In the genomic region with DNA sequence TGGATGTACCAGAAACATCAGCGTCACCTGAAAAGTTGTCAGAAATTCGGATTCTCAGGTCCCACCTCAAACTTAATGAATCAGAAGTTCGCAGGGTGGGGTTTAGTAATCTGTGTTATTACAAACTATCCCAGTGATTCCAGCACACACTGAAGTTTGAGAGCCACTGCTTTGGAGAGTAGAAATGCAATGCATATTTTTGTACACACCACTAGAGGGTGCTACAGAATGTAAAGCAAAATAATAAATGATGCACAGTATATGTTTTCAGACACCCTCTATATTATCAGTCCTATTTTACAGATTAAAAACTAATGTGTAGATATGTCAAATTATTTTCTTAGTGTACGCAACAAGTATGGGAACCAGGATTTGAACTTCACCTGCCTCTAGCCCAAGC, we compare ENCODE assay signal across 8 cellular contexts. TPM values are rescaled to one million over a fixed set of nuclear protein-coding genes. Genes with fewer than 3 reads are reported as not detected.
DNase-seq lines count a peak whose midpoint lies in the region; ATAC-seq, FAIRE-seq and TF ChIP-seq lines count a peak whose summit lies in the region.

No MANE protein-coding gene starts in this region.

- H3K36me3 ChIP-seq in heart left ventricle = peaks cover 0 to 12% (median 3%) of the 10 kb centered on the region in 9 donors
- peaks cover 13% of the 10 kb centered on the region for H3K36me3 ChIP-seq in K562 (ENCODE audit: control insufficient read depth, insufficient read depth, low read length)
- H3K36me3 ChIP-seq in right lobe of liver = peaks cover 0 to 12% (median 4%) of the 10 kb centered on the region in 4 donors

- CTCF ChIA-PET in K562 (lab: Yijun Ruan, JAX; ENCODE audit: low intra/inter-chr PET ratio) = interaction anchor here (0.8 to 1.1 kb wide), 2 partner anchors 128 to 447 kb away, joined by 3 to 5 read pairs; no protein-coding TSS in a partner anchor

- DNase-seq in heart left ventricle = no peak
- DNase-seq in Right ventricle myocardium inferior (ENCODE audit: missing footprints) = no peak
- peak; percentile 26 for DNase-seq in NCI-H2081 treated with DMSO at 0.1 percent for 48 hours (lab: John Stamatoyannopoulos, UW)
- peak in 2 of 4 experiments; percentile 11 to 25 for DNase-seq in K562 (ENCODE audit: extremely low read depth in 1 of 4, low spot score in 3 of 4)
- no peak for DNase-seq in right lobe of liver
- no peak for DNase-seq in mesenteric fat pad (ENCODE audit: low spot score)

- in situ Hi-C loops in K562 (cut with MboI) = no loop called here

- POLR2A ChIA-PET in K562 (lab: Yijun Ruan, JAX) = no interaction called here

- TF ChIP-seq POLR2A in heart left ventricle (IDR thresholded peaks at IDR 0.05) (no peak), K562 (conservative IDR thresholded peaks at IDR 0.05) (no peak), right lobe of liver (IDR thresholded peaks at IDR 0.05) (no peak)

- no peak for TF ChIP-seq EP300 in K562 (IDR thresholded peaks at IDR 0.05; ENCODE audit: low read length)

- H3K4me1 ChIP-seq in heart left ventricle (peaks cover 0 to 25% (median 2%) of the 10 kb centered on the region in 12 donors), K562 (replicated peaks in 1 of 2; ENCODE audit: control insufficient read depth in 2 of 2, insufficient read depth in 2 of 2, low read length in 2 of 2) (peaks cover 0 to 4% of the 10 kb centered on the region in 2 experiments; a peak in 3 of 5 replicates), right lobe of liver (peaks cover 0 to 14% (median 0%) of the 10 kb centered on the region in 4 donors)

- peak; percentile 64 for FAIRE-seq in K562 (lab: Jason Lieb, UNC)

- peak in 1 of 2 experiments; percentile 29; a peak in 2 of 4 replicates for TF ChIP-seq RAD21 in K562 (CRISPR knock-in tag; conservative IDR thresholded peaks at IDR 0.05 in 1 of 2, IDR thresholded peaks at IDR 0.05 in 1 of 2)

- H2AFZ ChIP-seq in K562 (ENCODE audit: low read depth, low read length) = no peak overlapping the region

- intact Hi-C loops in heart left ventricle (cut with DNase I) = loop anchor here in 7 of 10 donors (1.0 to 10.0 kb wide), 11 partner anchors 54 to 476 kb away; partner anchors contain the start of genes FAM199X (in 2 of the 7), TCEAL4 (in 2 of the 7), SLC25A53 (in 1 of the 7) and TCEAL1 (in 1 of the 7)
- intact Hi-C loops in Right ventricle myocardium inferior (cut with DNase I) = loop anchor here (2.0 to 5.0 kb wide), 2 partner anchors 62 to 128 kb away; partner anchors contain the start of gene TCEAL1
- intact Hi-C loops in K562 (cut with micrococcal nuclease) = loop anchor here (1.0 to 10.0 kb wide), 3 partner anchors 128 to 476 kb away; partner anchors contain the start of gene FAM199X
- intact Hi-C loops in right lobe of liver (cut with DNase I) = no loop called here

- H3K27me3 ChIP-seq in heart left ventricle = peaks cover 0 to 10% (median 0%) of the 10 kb centered on the region in 9 donors
- no peaks in the 10 kb centered on the region for H3K27me3 ChIP-seq in K562 (ENCODE audit: control insufficient read depth in 2 of 2, insufficient read depth in 2 of 2, low read length in 2 of 2)
- H3K27me3 ChIP-seq in right lobe of liver = no peaks in the 10 kb centered on the region

- no peaks in the 10 kb centered on the region; the same call in 1 of the 2 replicates for H4K20me1 ChIP-seq in K562 (replicated peaks; ENCODE audit: control insufficient read depth, insufficient read depth, low read length)

- peaks cover 27% of the 10 kb centered on the region for H3K79me2 ChIP-seq in K562 (ENCODE audit: control insufficient read depth, insufficient read depth, low read length)

- H3K4me3 ChIP-seq in heart left ventricle (no peak overlapping the region), K562 (no peak overlapping the region), right lobe of liver (no peak overlapping the region)

- H3K4me2 ChIP-seq in K562 (ENCODE audit: insufficient read depth, low read length) = no peak overlapping the region

- H3K27ac ChIP-seq in heart left ventricle (peak overlapping the region in 3 of 12 donors; percentile 92 to 99 (median 92)), K562 (ENCODE audit: extremely low read depth, low read depth, low read length) (no peak overlapping the region), right lobe of liver (no peak overlapping the region)

- peak; percentile 49 to 70 (median 62) for TF ChIP-seq CTCF in heart left ventricle (IDR thresholded peaks at IDR 0.05)
- peak; percentile 35 to 60 (median 59); a peak in 5 of 6 replicates for TF ChIP-seq CTCF in K562 (IDR thresholded peaks at IDR 0.05 in 2 of 3, conservative IDR thresholded peaks at IDR 0.05 in 1 of 3; ENCODE audit: insufficient read depth in 2 of 3, low read depth in 1 of 3, low read length in 3 of 3)
- peak; percentile 58 to 72 (median 69) for TF ChIP-seq CTCF in right lobe of liver (IDR thresholded peaks at IDR 0.05)

- BruUV-seq in K562 (replicated peaks; lab: Mats Ljungman, UMichigan) = no TSS peak

- no peaks in the 10 kb centered on the region for H3K9me1 ChIP-seq in K562 (ENCODE audit: control insufficient read depth, insufficient read depth, low read length)

- H3K9me3 ChIP-seq in heart left ventricle (no peaks in the 10 kb centered on the region), K562 (replicated peaks; ENCODE audit: control insufficient read depth, insufficient read depth, low read depth, low read length) (no peaks in the 10 kb centered on the region), right lobe of liver (no peaks in the 10 kb centered on the region)

- 33 to 39% (median 37%) methylated on average over 4 of the region's 4 CpGs for WGBS in heart left ventricle, 4 donors
- WGBS in K562 (ENCODE audit: insufficient coverage, low coverage, missing lambda C conversion rate) = 18% methylated on average over 4 of the region's 4 CpGs
- WGBS in right lobe of liver (ENCODE audit: insufficient coverage, low coverage, low lambda C conversion rate, missing lambda C conversion rate) = 28% methylated on average over 4 of the region's 4 CpGs

- ATAC-seq in heart left ventricle = no peak
- no peak for ATAC-seq in Right ventricle myocardium inferior
- no peak for ATAC-seq in K562
- ATAC-seq in right lobe of liver = no peak
- ATAC-seq in HG02885 (IDR thresholded peaks at IDR 0.05; ENCODE audit: poor library complexity, unreplicated experiment) = no peak
- ATAC-seq in GM18870 (IDR thresholded peaks at IDR 0.05; ENCODE audit: unreplicated experiment) = no peak

- no peak overlapping the region for H3K9ac ChIP-seq in K562 (ENCODE audit: insufficient read depth in 1 of 2, low read depth in 2 of 2, low read length in 2 of 2)

TF ChIP-seq in K562, 482 proteins besides CTCF, POLR2A, EP300 and RAD21 (continues in another document):
- TF ChIP-seq FOSL1 (tag; conservative IDR thresholded peaks at IDR 0.05) (no peak), ZBED1 (IDR thresholded peaks at IDR 0.05) (no peak), SAFB2 (IDR thresholded peaks at IDR 0.05; ENCODE audit: borderline replicate concordance, low read depth, low read length, severe bottlenecking) (no peak), HDAC2 (IDR thresholded peaks at IDR 0.05) (no peak), XRCC3 (IDR thresholded peaks at IDR 0.05) (no peak), KLF13 (tag; IDR thresholded peaks at IDR 0.05; ENCODE audit: borderline replicate concordance, low read depth) (no peak)

RNA-seq across cellular contexts. Expression of gene MORF4L2, which starts 2.5 kb away (rescaled TPM):
- total RNA-seq in heart left ventricle (100 to 1,000 TPM; 148 to 238 (median 189) TPM), Right ventricle myocardium inferior (159 TPM), K562 (2014; rRNA removed) (309 and 374 TPM in 2 replicates), K562 (2014; rRNA removed; fragmentation: Illumina TruSeq; extraction: Trizol) (508 and 522 TPM in 2 replicates), K562 (2015; rRNA removed; fragmentation: Illumina TruSeq; extraction: Trizol) (386 and 415 TPM in 2 replicates), K562 (2021) (324 and 325 TPM in 2 replicates), right lobe of liver (100 to 1,000 TPM; 148 to 252 (median 183) TPM), mesenteric fat pad (268 TPM)
- polyA plus RNA-seq in heart left ventricle (100 to 1,000 TPM; 102 to 511 TPM), K562 (2011; rRNA removed) (608 and 781 TPM in 2 replicates), K562 (2014; fragmentation: Illumina TruSeq; extraction: Trizol) (587 and 647 TPM in 2 replicates), K562 (2014; fragmentation: Nextera tagmentation; extraction: Ambion mirVana) (100 to 1,000 TPM; 420 to 476 TPM), K562 (2014; rRNA removed) (338 and 382 TPM in 2 replicates)
- total RNA-seq in K562 (2011; cell fraction: chromatin; rRNA removed; ENCODE audit: low replicate concordance) = 71.9 and 171 TPM in 2 replicates
- 54.9 and 61.8 TPM in 2 replicates for total RNA-seq in K562 (2011; cell fraction: nucleolus; rRNA removed)
- 116 and 150 TPM in 2 replicates for total RNA-seq in K562 (2011; cell fraction: nucleoplasm; rRNA removed)
- polyA plus RNA-seq in K562 (2011; cell fraction: cytosol; rRNA removed) = 197 and 406 TPM in 2 replicates
- 137 and 241 TPM in 2 replicates for polyA plus RNA-seq in K562 (2011; cell fraction: nucleus; rRNA removed)
- 242 and 419 TPM in 2 replicates for polyA plus RNA-seq in K562 (2012)
- polyA minus RNA-seq in K562 (2011; rRNA and poly(A)+ RNA removed) = 316 and 347 TPM in 2 replicates
- polyA minus RNA-seq in K562 (2011; cell fraction: cytosol; rRNA and poly(A)+ RNA removed) = 109 and 118 TPM in 2 replicates
- polyA minus RNA-seq in K562 (2011; cell fraction: nucleus; rRNA and poly(A)+ RNA removed) = 33.9 and 97.0 TPM in 2 replicates

RNA-seq across cellular contexts. Expression of gene TMEM31, which starts 21.8 kb away (rescaled TPM):
- not detected for total RNA-seq in heart left ventricle
- polyA plus RNA-seq in heart left ventricle = under 1 TPM in 1 of 2 donors, not detected in 1; 0.38 TPM
- not detected for total RNA-seq in Right ventricle myocardium inferior
- total RNA-seq in K562 (2011; cell fraction: chromatin; rRNA removed; ENCODE audit: low replicate concordance) = not detected in 2 replicates
- not detected in 2 replicates for total RNA-seq in K562 (2011; cell fraction: nucleolus; rRNA removed)
- total RNA-seq in K562 (2011; cell fraction: nucleoplasm; rRNA removed) = not detected in 2 replicates
- not detected in 2 replicates for total RNA-seq in K562 (2014; rRNA removed)
- not detected in 2 replicates for total RNA-seq in K562 (2014; rRNA removed; fragmentation: Illumina TruSeq; extraction: Trizol)
- not detected in 2 replicates for total RNA-seq in K562 (2015; rRNA removed; fragmentation: Illumina TruSeq; extraction: Trizol)
- not detected in 2 replicates for total RNA-seq in K562 (2021)
- polyA plus RNA-seq in K562 (2011; rRNA removed) = 0.18 and 0.34 TPM in 2 replicates
- 0.21 TPM in 1 of 2 replicates, not detected in the other for polyA plus RNA-seq in K562 (2011; cell fraction: cytosol; rRNA removed)
- 0.18 TPM in 1 of 2 replicates, not detected in the other for polyA plus RNA-seq in K562 (2011; cell fraction: nucleus; rRNA removed)
- polyA plus RNA-seq in K562 (2012) = not detected in 2 replicates
- not detected in 2 replicates for polyA plus RNA-seq in K562 (2014; fragmentation: Illumina TruSeq; extraction: Trizol)
- polyA plus RNA-seq in K562 (2014; fragmentation: Nextera tagmentation; extraction: Ambion mirVana) = not detected
- not detected in 2 replicates for polyA plus RNA-seq in K562 (2014; rRNA removed)
- not detected in 2 replicates for polyA minus RNA-seq in K562 (2011; rRNA and poly(A)+ RNA removed)
- not detected in 2 replicates for polyA minus RNA-seq in K562 (2011; cell fraction: cytosol; rRNA and poly(A)+ RNA removed)
- not detected in 2 replicates for polyA minus RNA-seq in K562 (2011; cell fraction: nucleus; rRNA and poly(A)+ RNA removed)
- under 1 TPM in 1 of 6 experiments, not detected in 5; 0.37 TPM for total RNA-seq in right lobe of liver
- not detected for total RNA-seq in mesenteric fat pad

Comparison
In these comparisons a context has a peak if more than half of its experiments do, and no peak if none do; other contexts are left out.
1. intact Hi-C loops: an anchor here in heart left ventricle (1.0 to 10.0 kb wide), Right ventricle myocardium inferior (2.0 to 5.0 kb wide) and K562 (1.0 to 10.0 kb wide); none called in right lobe of liver.